In genomic region chr14:89504084-89504483, GRCh38 we compare ENCODE assay signal across 14 cellular contexts.
DNase-seq lines count a peak whose midpoint lies in the region; ATAC-seq and TF ChIP-seq lines count a peak whose summit lies in the region.
"Had no signal": no experiment of that assay in that cellular context is flagged by ENCODE, and none has a peak within 500 bp of the region (broad histone marks: within the 10 kb centered on the region; RNA-seq: fewer than 3 reads in every experiment).

No MANE protein-coding gene starts in this region.

- intact Hi-C loops in naive thymus-derived CD4-positive, alpha-beta T cell (cut with micrococcal nuclease), result loop anchor here in 1 of 2 donors (5.0 kb wide), 1 partner anchor 57 kb away; no protein-coding TSS in a partner anchor

- H3K4me1 ChIP-seq in GM23248 (ENCODE audit: insufficient read depth) (peaks cover 34% of the 10 kb centered on the region), Karpas-422 (ENCODE audit: low read length) (peaks cover 9% of the 10 kb centered on the region)
- peaks cover 4 to 6% of the 10 kb centered on the region in 2 donors for H3K4me1 ChIP-seq in naive thymus-derived CD4-positive, alpha-beta T cell (ENCODE audit: control insufficient read depth in 2 of 2, insufficient read depth in 2 of 2, low read length in 2 of 2)
- H3K4me1 ChIP-seq: vagina had no signal

- no peak for TF ChIP-seq CTCF in AG09319 (IDR thresholded peaks at IDR 0.05; ENCODE audit: low read depth, low read length)

- CTCF ChIA-PET in naive thymus-derived CD4-positive, alpha-beta T cell (lab: Charles Lee), result no interaction called here

- H3K4me3 ChIP-seq in GM23248 (no peak overlapping the region), Karpas-422 (ENCODE audit: low read length) (no peak overlapping the region)
- no peak overlapping the region for H3K4me3 ChIP-seq in naive thymus-derived CD4-positive, alpha-beta T cell (ENCODE audit: low read length)
- H3K4me3 ChIP-seq: hepatocyte, vagina had no signal

- H3K9me3 ChIP-seq in GM23248 (ENCODE audit: low read depth), result no peaks in the 10 kb centered on the region
- no peaks in the 10 kb centered on the region for H3K9me3 ChIP-seq in naive thymus-derived CD4-positive, alpha-beta T cell (ENCODE audit: control insufficient read depth in 2 of 3, low read length in 3 of 3)
- H3K9me3 ChIP-seq in Karpas-422 (ENCODE audit: low read length), result no peaks in the 10 kb centered on the region
- H3K9me3 ChIP-seq: vagina had no signal

- H3K27ac Mint-ChIP-seq in central memory CD8-positive, alpha-beta T cell (ENCODE audit: low read depth), result peak overlapping the region; percentile 4
- H3K27ac Mint-ChIP-seq in naive thymus-derived CD4-positive, alpha-beta T cell, result peak overlapping the region in 7 of 9 donors; percentile 18 to 78 (median 57)
- peak overlapping the region in 5 of 10 donors; percentile 14 to 68 (median 30) for H3K27ac Mint-ChIP-seq in naive thymus-derived CD8-positive, alpha-beta T cell
- H3K27ac Mint-ChIP-seq: stimulated activated naive CD8-positive, alpha-beta T cell treated with anti-CD3 and anti-CD28 coated beads, Interleukin-15, Interleukin-2, amounts not matched to agents 100 ng/mL and 50 ng/mL, for 24 hours had no signal

- 59 to 70% methylated on average over 3 of the region's 3 CpGs for WGBS in GM23248 (ENCODE audit: low coverage in 1 of 2, low lambda C conversion rate in 2 of 2, missing lambda C conversion rate in 2 of 2), 2 experiments

- no peaks in the 10 kb centered on the region for H3K9me3 Mint-ChIP-seq in central memory CD8-positive, alpha-beta T cell
- no peaks in the 10 kb centered on the region for H3K9me3 Mint-ChIP-seq in naive thymus-derived CD4-positive, alpha-beta T cell
- H3K9me3 Mint-ChIP-seq in naive thymus-derived CD8-positive, alpha-beta T cell, result no peaks in the 10 kb centered on the region
- H3K9me3 Mint-ChIP-seq: stimulated activated naive CD8-positive, alpha-beta T cell treated with anti-CD3 and anti-CD28 coated beads, Interleukin-15, Interleukin-2, amounts not matched to agents 100 ng/mL and 50 ng/mL, for 24 hours had no signal

- peak overlapping the region; percentile 41 for H3K4me2 ChIP-seq in GM23248 (ENCODE audit: unreplicated experiment)
- H3K4me2 ChIP-seq in Karpas-422 (ENCODE audit: low read depth, low read length, poor library complexity, severe bottlenecking), result no peak overlapping the region
- H3K4me2 ChIP-seq: hepatocyte had no signal

- peaks cover 36% of the 10 kb centered on the region for H3K4me1 Mint-ChIP-seq in central memory CD8-positive, alpha-beta T cell
- peaks cover 34 to 64% (median 53%) of the 10 kb centered on the region in 7 donors for H3K4me1 Mint-ChIP-seq in naive thymus-derived CD4-positive, alpha-beta T cell
- peaks cover 26 to 54% (median 44%) of the 10 kb centered on the region in 4 donors for H3K4me1 Mint-ChIP-seq in naive thymus-derived CD8-positive, alpha-beta T cell

- no peaks in the 10 kb centered on the region for H3K9me2 ChIP-seq in GM23248 (ENCODE audit: insufficient read depth)
- H3K9me2 ChIP-seq in Karpas-422 (replicated peaks; ENCODE audit: insufficient read depth, low read length), result no peaks in the 10 kb centered on the region

- DNase-seq in AG09319 (ENCODE audit: extremely low read depth, low read depth), result peak; percentile 7
- peak; percentile 40 for DNase-seq in GM23248
- no peak for DNase-seq in central memory CD8-positive, alpha-beta T cell (ENCODE audit: low spot score in 2 of 2)
- DNase-seq in naive thymus-derived CD4-positive, alpha-beta T cell, result no peak
- no peak for DNase-seq in Karpas-422
- DNase-seq in pons (ENCODE audit: low spot score), result no peak
- no peak for DNase-seq in naive thymus-derived CD8-positive, alpha-beta T cell
- DNase-seq in iPS-NIHi11 (ENCODE audit: low spot score), result no peak
- DNase-seq: activated T-cell treated with anti-CD3 and anti-CD28 coated beads, Interleukin-2, amount 50 U/mL, for 1 hour; left colon; NCI-H1694 treated with DMSO at 0.1 percent for 48 hours had no signal

- H2AFZ ChIP-seq in GM23248 (no peak overlapping the region), Karpas-422 (ENCODE audit: low read length) (no peak overlapping the region)
- H2AFZ ChIP-seq: hepatocyte had no signal

- H3K4me3 Mint-ChIP-seq in central memory CD8-positive, alpha-beta T cell, result no peak overlapping the region
- peak overlapping the region in 1 of 10 donors; percentile 5 for H3K4me3 Mint-ChIP-seq in naive thymus-derived CD4-positive, alpha-beta T cell
- no peak overlapping the region for H3K4me3 Mint-ChIP-seq in naive thymus-derived CD8-positive, alpha-beta T cell
- H3K4me3 Mint-ChIP-seq: stimulated activated naive CD8-positive, alpha-beta T cell treated with anti-CD3 and anti-CD28 coated beads, Interleukin-15, Interleukin-2, amounts not matched to agents 100 ng/mL and 50 ng/mL, for 24 hours had no signal

- no peaks in the 10 kb centered on the region for H3K27me3 Mint-ChIP-seq in central memory CD8-positive, alpha-beta T cell
- H3K27me3 Mint-ChIP-seq in naive thymus-derived CD4-positive, alpha-beta T cell, result no peaks in the 10 kb centered on the region
- no peaks in the 10 kb centered on the region for H3K27me3 Mint-ChIP-seq in naive thymus-derived CD8-positive, alpha-beta T cell
- H3K27me3 Mint-ChIP-seq: stimulated activated naive CD8-positive, alpha-beta T cell treated with anti-CD3 and anti-CD28 coated beads, Interleukin-15, Interleukin-2, amounts not matched to agents 100 ng/mL and 50 ng/mL, for 24 hours had no signal

- no peak overlapping the region; the same call in 1 of the 2 replicates for H3K9ac ChIP-seq in GM23248
- no peak overlapping the region for H3K9ac ChIP-seq in Karpas-422 (ENCODE audit: low read length)

- peaks cover 11% of the 10 kb centered on the region for H3K36me3 Mint-ChIP-seq in central memory CD8-positive, alpha-beta T cell (ENCODE audit: insufficient read depth)
- H3K36me3 Mint-ChIP-seq in naive thymus-derived CD4-positive, alpha-beta T cell, result peaks cover 4 to 45% (median 28%) of the 10 kb centered on the region in 5 donors
- peaks cover 0 to 32% (median 19%) of the 10 kb centered on the region in 3 donors for H3K36me3 Mint-ChIP-seq in naive thymus-derived CD8-positive, alpha-beta T cell

- H3K27me3 ChIP-seq in GM23248 (replicated peaks; ENCODE audit: insufficient read depth) (no peaks in the 10 kb centered on the region), Karpas-422 (ENCODE audit: low read length) (no peaks in the 10 kb centered on the region; the same call in 1 of the 2 replicates)
- H3K27me3 ChIP-seq in naive thymus-derived CD4-positive, alpha-beta T cell (ENCODE audit: control insufficient read depth in 2 of 2, insufficient read depth in 2 of 2, low read length in 2 of 2), result no peaks in the 10 kb centered on the region
- H3K27me3 ChIP-seq: hepatocyte, vagina had no signal

- in situ Hi-C loops in GM23248 (cut with MboI), result no loop called here

- no peak for ATAC-seq in central memory CD8-positive, alpha-beta T cell (replicated peaks; ENCODE audit: extremely low read depth, poor library complexity, severe bottlenecking)
- ATAC-seq in naive thymus-derived CD4-positive, alpha-beta T cell, result peak; percentile 33
- no peak for ATAC-seq in naive thymus-derived CD8-positive, alpha-beta T cell
- ATAC-seq: left colon had no signal

- peaks cover 19% of the 10 kb centered on the region for H3F3A ChIP-seq in GM23248 (ENCODE audit: insufficient read depth)

- no peaks in the 10 kb centered on the region for H3K36me3 ChIP-seq in GM23248 (ENCODE audit: low read depth)
- peaks cover 0 to 8% (median 0%) of the 10 kb centered on the region in 3 experiments for H3K36me3 ChIP-seq in naive thymus-derived CD4-positive, alpha-beta T cell (ENCODE audit: control insufficient read depth in 2 of 3, insufficient read depth in 3 of 3, low read length in 3 of 3)
- no peaks in the 10 kb centered on the region for H3K36me3 ChIP-seq in Karpas-422 (ENCODE audit: insufficient read depth, low read length)
- H3K36me3 ChIP-seq: vagina had no signal

- H3K27ac ChIP-seq in GM23248 (peak overlapping the region; percentile 67), Karpas-422 (ENCODE audit: low read length) (no peak overlapping the region)
- no peak overlapping the region for H3K27ac ChIP-seq in naive thymus-derived CD4-positive, alpha-beta T cell (ENCODE audit: low read depth, low read length)
- H3K27ac ChIP-seq: hepatocyte, vagina had no signal

- POLR2A ChIA-PET in naive thymus-derived CD4-positive, alpha-beta T cell (lab: Charles Lee), result no interaction called here
- POLR2A ChIA-PET in naive thymus-derived CD8-positive, alpha-beta T cell (lab: Charles Lee), result interaction anchor here (1.0 to 1.1 kb wide), 2 partner anchors 11 to 13 kb away, joined by 3 read pairs; no protein-coding TSS in a partner anchor

- H3K79me2 ChIP-seq in GM23248 (ENCODE audit: insufficient read depth) (no peaks in the 10 kb centered on the region), Karpas-422 (ENCODE audit: low read length) (no peaks in the 10 kb centered on the region)
- H3K79me2 ChIP-seq: hepatocyte had no signal

- H4K20me1 ChIP-seq in GM23248 (ENCODE audit: insufficient read depth) (no peaks in the 10 kb centered on the region), Karpas-422 (ENCODE audit: insufficient read depth, low read depth, low read length) (no peaks in the 10 kb centered on the region)

Comparison
In these comparisons a context has a peak if more than half of its experiments do, and no peak if none do; other contexts are left out.
1. DNase-seq: peak in AG09319 (single experiment) and GM23248 (single experiment); none in central memory CD8-positive, alpha-beta T cell (0 of 2), naive thymus-derived CD4-positive, alpha-beta T cell (0 of 9), Karpas-422 (single experiment), pons (single experiment), naive thymus-derived CD8-positive, alpha-beta T cell (0 of 10) and iPS-NIHi11 (single experiment).